Comparison of ENCODE assay signal across 1 cellular context in the genomic region with DNA sequence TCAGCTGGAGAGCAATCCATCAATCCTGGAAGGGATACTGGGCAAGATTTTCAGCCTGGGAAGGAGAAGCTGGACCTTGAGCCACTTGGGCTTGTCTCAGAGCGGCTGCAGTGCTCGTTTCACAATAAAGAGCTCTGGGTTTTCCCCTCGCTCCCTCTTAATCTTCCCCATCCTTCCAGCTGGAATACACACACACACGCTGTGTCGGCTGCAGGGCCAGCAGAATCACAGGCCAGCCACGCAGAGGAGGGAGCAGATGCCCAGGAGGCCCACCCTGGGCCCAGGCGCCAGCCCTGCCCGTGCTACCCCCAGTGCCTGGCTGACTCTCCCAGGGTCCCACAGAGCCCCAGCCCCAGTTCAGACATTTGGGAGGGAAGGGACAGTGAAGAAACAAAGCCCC.
TF ChIP-seq lines count a peak whose summit lies in the region.

No MANE protein-coding gene starts in this region.

TF ChIP-seq in GM23338, 12 proteins besides CTCF, POLR2A, EP300 and RAD21 (continued from another document):
- TF ChIP-seq, protein P1, sequence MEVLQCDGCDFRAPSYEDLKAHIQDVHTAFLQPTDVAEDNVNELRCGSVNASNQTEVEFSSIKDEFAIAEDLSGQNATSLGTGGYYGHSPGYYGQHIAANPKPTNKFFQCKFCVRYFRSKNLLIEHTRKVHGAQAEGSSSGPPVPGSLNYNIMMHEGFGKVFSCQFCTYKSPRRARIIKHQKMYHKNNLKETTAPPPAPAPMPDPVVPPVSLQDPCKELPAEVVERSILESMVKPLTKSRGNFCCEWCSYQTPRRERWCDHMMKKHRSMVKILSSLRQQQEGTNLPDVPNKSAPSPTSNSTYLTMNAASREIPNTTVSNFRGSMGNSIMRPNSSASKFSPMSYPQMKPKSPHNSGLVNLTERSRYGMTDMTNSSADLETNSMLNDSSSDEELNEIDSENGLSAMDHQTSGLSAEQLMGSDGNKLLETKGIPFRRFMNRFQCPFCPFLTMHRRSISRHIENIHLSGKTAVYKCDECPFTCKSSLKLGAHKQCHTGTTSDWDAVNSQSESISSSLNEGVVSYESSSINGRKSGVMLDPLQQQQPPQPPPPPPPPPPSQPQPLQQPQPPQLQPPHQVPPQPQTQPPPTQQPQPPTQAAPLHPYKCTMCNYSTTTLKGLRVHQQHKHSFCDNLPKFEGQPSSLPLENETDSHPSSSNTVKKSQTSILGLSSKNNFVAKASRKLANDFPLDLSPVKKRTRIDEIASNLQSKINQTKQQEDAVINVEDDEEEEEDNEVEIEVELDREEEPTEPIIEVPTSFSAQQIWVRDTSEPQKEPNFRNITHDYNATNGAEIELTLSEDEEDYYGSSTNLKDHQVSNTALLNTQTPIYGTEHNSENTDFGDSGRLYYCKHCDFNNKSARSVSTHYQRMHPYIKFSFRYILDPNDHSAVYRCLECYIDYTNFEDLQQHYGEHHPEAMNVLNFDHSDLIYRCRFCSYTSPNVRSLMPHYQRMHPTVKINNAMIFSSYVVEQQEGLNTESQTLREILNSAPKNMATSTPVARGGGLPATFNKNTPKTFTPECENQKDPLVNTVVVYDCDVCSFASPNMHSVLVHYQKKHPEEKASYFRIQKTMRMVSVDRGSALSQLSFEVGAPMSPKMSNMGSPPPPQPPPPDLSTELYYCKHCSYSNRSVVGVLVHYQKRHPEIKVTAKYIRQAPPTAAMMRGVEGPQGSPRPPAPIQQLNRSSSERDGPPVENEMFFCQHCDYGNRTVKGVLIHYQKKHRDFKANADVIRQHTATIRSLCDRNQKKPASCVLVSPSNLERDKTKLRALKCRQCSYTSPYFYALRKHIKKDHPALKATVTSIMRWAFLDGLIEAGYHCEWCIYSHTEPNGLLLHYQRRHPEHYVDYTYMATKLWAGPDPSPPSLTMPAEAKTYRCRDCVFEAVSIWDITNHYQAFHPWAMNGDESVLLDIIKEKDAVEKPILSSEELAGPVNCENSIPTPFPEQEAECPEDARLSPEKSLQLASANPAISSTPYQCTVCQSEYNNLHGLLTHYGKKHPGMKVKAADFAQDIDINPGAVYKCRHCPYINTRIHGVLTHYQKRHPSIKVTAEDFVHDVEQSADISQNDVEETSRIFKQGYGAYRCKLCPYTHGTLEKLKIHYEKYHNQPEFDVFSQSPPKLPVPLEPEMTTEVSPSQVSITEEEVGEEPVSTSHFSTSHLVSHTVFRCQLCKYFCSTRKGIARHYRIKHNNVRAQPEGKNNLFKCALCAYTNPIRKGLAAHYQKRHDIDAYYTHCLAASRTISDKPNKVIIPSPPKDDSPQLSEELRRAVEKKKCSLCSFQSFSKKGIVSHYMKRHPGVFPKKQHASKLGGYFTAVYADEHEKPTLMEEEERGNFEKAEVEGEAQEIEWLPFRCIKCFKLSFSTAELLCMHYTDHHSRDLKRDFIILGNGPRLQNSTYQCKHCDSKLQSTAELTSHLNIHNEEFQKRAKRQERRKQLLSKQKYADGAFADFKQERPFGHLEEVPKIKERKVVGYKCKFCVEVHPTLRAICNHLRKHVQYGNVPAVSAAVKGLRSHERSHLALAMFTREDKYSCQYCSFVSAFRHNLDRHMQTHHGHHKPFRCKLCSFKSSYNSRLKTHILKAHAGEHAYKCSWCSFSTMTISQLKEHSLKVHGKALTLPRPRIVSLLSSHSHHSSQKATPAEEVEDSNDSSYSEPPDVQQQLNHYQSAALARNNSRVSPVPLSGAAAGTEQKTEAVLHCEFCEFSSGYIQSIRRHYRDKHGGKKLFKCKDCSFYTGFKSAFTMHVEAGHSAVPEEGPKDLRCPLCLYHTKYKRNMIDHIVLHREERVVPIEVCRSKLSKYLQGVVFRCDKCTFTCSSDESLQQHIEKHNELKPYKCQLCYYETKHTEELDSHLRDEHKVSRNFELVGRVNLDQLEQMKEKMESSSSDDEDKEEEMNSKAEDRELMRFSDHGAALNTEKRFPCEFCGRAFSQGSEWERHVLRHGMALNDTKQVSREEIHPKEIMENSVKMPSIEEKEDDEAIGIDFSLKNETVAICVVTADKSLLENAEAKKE (CRISPR knock-in tag; IDR thresholded peaks at IDR 0.05) = no peak
- TF ChIP-seq REST (IDR thresholded peaks at IDR 0.05; ENCODE audit: unreplicated experiment) (no peak), EZH2 (IDR thresholded peaks at IDR 0.05; ENCODE audit: low read depth, unreplicated experiment) (no peak), STAT1 (IDR thresholded peaks at IDR 0.05; ENCODE audit: unreplicated experiment) (no peak), NANOG (IDR thresholded peaks at IDR 0.05; ENCODE audit: borderline replicate concordance) (no peak), CREB1 (CRISPR knock-in tag; IDR thresholded peaks at IDR 0.05; ENCODE audit: low read depth) (no peak), ZNF331 (CRISPR knock-in tag; IDR thresholded peaks at IDR 0.05; ENCODE audit: low read depth) (no peak), ZNF114 (CRISPR knock-in tag; IDR thresholded peaks at IDR 0.05) (no peak), JUNB (IDR thresholded peaks at IDR 0.05; ENCODE audit: unreplicated experiment) (no peak), EZH2phosphoT487 (IDR thresholded peaks at IDR 0.05; ENCODE audit: unreplicated experiment) (no peak)
- TF ChIP-seq, protein P2, sequence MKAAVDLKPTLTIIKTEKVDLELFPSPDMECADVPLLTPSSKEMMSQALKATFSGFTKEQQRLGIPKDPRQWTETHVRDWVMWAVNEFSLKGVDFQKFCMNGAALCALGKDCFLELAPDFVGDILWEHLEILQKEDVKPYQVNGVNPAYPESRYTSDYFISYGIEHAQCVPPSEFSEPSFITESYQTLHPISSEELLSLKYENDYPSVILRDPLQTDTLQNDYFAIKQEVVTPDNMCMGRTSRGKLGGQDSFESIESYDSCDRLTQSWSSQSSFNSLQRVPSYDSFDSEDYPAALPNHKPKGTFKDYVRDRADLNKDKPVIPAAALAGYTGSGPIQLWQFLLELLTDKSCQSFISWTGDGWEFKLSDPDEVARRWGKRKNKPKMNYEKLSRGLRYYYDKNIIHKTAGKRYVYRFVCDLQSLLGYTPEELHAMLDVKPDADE (IDR thresholded peaks at IDR 0.05) = no peak
TF ChIP-seq in GM23338: peak in this region for 0.
